11 cellular contexts compared by ENCODE assay signal in the genomic region with DNA sequence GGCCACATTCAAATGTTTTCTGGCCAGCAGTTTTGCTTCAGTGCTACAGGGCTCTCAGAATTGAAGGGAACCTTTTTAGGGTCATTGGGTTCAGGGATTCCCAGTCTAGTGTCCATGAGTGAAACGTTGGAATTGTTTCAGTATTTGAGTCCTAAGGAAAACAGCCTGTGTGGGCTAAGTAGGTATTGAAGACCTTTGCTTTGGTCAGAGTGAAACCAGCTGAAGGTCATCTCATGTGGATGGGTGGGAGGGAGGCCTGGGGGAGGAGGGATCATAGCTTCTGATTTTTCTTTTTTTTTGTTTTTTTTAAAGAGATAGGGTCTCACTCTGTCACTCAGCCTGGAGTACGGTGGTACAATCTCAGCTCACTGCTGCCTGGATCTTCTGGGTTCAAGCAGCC. TPM values are rescaled to one million over a fixed set of nuclear protein-coding genes. Genes with fewer than 3 reads are reported as not detected.
DNase-seq lines count a peak whose midpoint lies in the region; ATAC-seq and TF ChIP-seq lines count a peak whose summit lies in the region.
"Had no signal": no experiment of that assay in that cellular context is flagged by ENCODE, and none has a peak within 500 bp of the region (broad histone marks: within the 10 kb centered on the region; RNA-seq: fewer than 3 reads in every experiment).

No MANE protein-coding gene starts in this region.

- no peak for TF ChIP-seq EP300 in upper lobe of left lung (IDR thresholded peaks at IDR 0.05)

- DNase-seq in heart right ventricle, result no peak
- DNase-seq in Right ventricle myocardium superior, result no peak
- no peak for DNase-seq in nephron progenitor cell
- no peak for DNase-seq in upper lobe of left lung
- DNase-seq in islet precursor cell, result no peak
- DNase-seq in T-helper 2 cell, result no peak
- DNase-seq: T1000 had no signal

- H3K27me3 ChIP-seq in heart right ventricle, result no peaks in the 10 kb centered on the region
- H3K27me3 ChIP-seq in duodenal mucosa (ENCODE audit: control insufficient read depth in 1 of 2, insufficient read depth in 2 of 2, low read length in 2 of 2), result no peaks in the 10 kb centered on the region
- no peaks in the 10 kb centered on the region for H3K27me3 ChIP-seq in upper lobe of left lung
- H3K27me3 ChIP-seq: cardiac muscle cell had no signal

- H3K9ac ChIP-seq in duodenal mucosa (ENCODE audit: low read depth in 1 of 2, low read length in 2 of 2), result no peak overlapping the region

- H3K27me3 Mint-ChIP-seq in nephron progenitor cell (ENCODE audit: low read depth, poor library complexity), result no peaks in the 10 kb centered on the region

- peaks cover 43% of the 10 kb centered on the region for H3K9me3 Mint-ChIP-seq in nephron progenitor cell

- peaks cover 16 to 88% (median 77%) of the 10 kb centered on the region in 9 donors for H3K4me1 ChIP-seq in heart right ventricle
- H3K4me1 ChIP-seq in duodenal mucosa (ENCODE audit: control insufficient read depth in 1 of 2, insufficient read depth in 2 of 2, low read length in 2 of 2), result peaks cover 26 to 59% of the 10 kb centered on the region in 2 donors
- H3K4me1 ChIP-seq in upper lobe of left lung, result peaks cover 54 to 84% (median 64%) of the 10 kb centered on the region in 4 donors

- ATAC-seq in heart right ventricle, result peak in 3 of 8 donors; percentile 3 to 40 (median 28)
- no peak for ATAC-seq in Right ventricle myocardium superior (ENCODE audit: poor library complexity)
- ATAC-seq in upper lobe of left lung (ENCODE audit: low FRiP score in 2 of 2), result no peak
- no peak for ATAC-seq in GM19467 (IDR thresholded peaks at IDR 0.05; ENCODE audit: unreplicated experiment)
- ATAC-seq: Panc1 had no signal

- H3K4me1 Mint-ChIP-seq in nephron progenitor cell, result peaks cover 30% of the 10 kb centered on the region

- H3K4me3 ChIP-seq in heart right ventricle (no peak overlapping the region), duodenal mucosa (ENCODE audit: low read depth in 1 of 2, low read length in 2 of 2) (no peak overlapping the region), upper lobe of left lung (no peak overlapping the region)
- H3K4me3 ChIP-seq: cardiac muscle cell had no signal

- H3K27ac Mint-ChIP-seq in nephron progenitor cell, result peak overlapping the region; percentile 91

- TF ChIP-seq POLR2A in upper lobe of left lung (IDR thresholded peaks at IDR 0.05), result no peak

- intact Hi-C loops in heart right ventricle (cut with DNase I), result no loop called here
- intact Hi-C loops in Right ventricle myocardium superior (cut with DNase I), result no loop called here

- H3K27ac ChIP-seq in heart right ventricle, result peak overlapping the region; percentile 20 to 81 (median 70)
- H3K27ac ChIP-seq in duodenal mucosa (ENCODE audit: low read depth, low read length), result peak overlapping the region; percentile 30
- H3K27ac ChIP-seq in upper lobe of left lung, result peak overlapping the region in 3 of 4 donors; percentile 48 to 61 (median 56)

- no peaks in the 10 kb centered on the region for H3K36me3 ChIP-seq in heart right ventricle
- peaks cover 0 to 3% of the 10 kb centered on the region in 2 donors for H3K36me3 ChIP-seq in duodenal mucosa (ENCODE audit: control insufficient read depth in 1 of 2, insufficient read depth in 2 of 2, low read length in 2 of 2)
- H3K36me3 ChIP-seq in upper lobe of left lung, result no peaks in the 10 kb centered on the region
- H3K36me3 ChIP-seq: cardiac muscle cell had no signal

- H3K36me3 Mint-ChIP-seq in nephron progenitor cell (ENCODE audit: low read depth), result peaks cover 43% of the 10 kb centered on the region

- 58 to 61% methylated on average over 2 of the region's 2 CpGs for WGBS in heart right ventricle, 2 donors
- WGBS in upper lobe of left lung, 2 donors, result 51 to 54% methylated on average over 2 of the region's 2 CpGs

- H3K4me3 Mint-ChIP-seq in nephron progenitor cell, result no peak overlapping the region

- peaks cover 0 to 19% (median 0%) of the 10 kb centered on the region in 11 donors for H3K9me3 ChIP-seq in heart right ventricle
- H3K9me3 ChIP-seq in duodenal mucosa (ENCODE audit: control insufficient read depth in 1 of 2, low read length in 2 of 2), result no peaks in the 10 kb centered on the region
- H3K9me3 ChIP-seq in upper lobe of left lung, result no peaks in the 10 kb centered on the region

- TF ChIP-seq CTCF in heart right ventricle (IDR thresholded peaks at IDR 0.05), result no peak
- TF ChIP-seq CTCF in nephron progenitor cell (IDR thresholded peaks at IDR 0.05), result no peak
- no peak for TF ChIP-seq CTCF in upper lobe of left lung (IDR thresholded peaks at IDR 0.05)

RNA-seq across cellular contexts. Expression of gene B3GNT2, which starts 20.2 kb away (rescaled TPM):
- total RNA-seq in heart right ventricle, result 10 to 100 TPM; 11.8 to 33.5 (median 18.1) TPM
- polyA plus RNA-seq in heart right ventricle, result 10 to 100 TPM; 10.4 to 10.8 TPM
- total RNA-seq in Right ventricle myocardium superior, result 14.6 TPM
- 10 to 100 TPM; 23.0 to 57.6 (median 37.4) TPM for total RNA-seq in upper lobe of left lung
